1 cellular context compared by ENCODE assay signal in the genomic region with DNA sequence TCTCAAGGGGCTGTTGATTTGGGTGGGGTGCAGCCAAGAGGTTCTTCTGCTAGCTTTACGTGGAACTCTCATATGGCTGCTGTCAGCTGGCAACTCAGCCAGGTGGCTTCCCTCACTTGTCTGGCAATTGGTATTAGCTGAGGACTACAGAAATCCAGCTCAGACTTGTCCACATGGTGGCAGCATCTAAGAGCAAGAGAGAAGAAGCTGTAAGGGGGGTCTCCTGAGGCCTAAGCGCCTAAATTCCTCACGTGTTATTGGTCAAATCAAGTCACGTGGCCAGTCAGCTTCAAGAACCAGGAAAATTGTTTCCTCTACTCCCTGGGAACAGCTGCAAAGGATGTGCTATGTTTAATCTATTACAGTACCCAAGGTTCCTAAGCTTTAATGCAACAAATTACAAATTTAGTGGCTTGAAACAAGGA.
A peak's percentile ranks its signal among the peaks of the same experiment; 100 is the strongest.
TF ChIP-seq lines count a peak whose summit lies in the region.

No MANE protein-coding gene starts in this region.

TF ChIP-seq in HCT116, 20 proteins besides CTCF, POLR2A, EP300 and RAD21 (continued from another document):
- TF ChIP-seq, protein P1, sequence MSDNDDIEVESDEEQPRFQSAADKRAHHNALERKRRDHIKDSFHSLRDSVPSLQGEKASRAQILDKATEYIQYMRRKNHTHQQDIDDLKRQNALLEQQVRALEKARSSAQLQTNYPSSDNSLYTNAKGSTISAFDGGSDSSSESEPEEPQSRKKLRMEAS (IDR thresholded peaks at IDR 0.05): 0 out of 2 replicates have a peak, but pooled peaks have one; percentile 34
